1 cellular context compared by ENCODE assay signal in the genomic region with DNA sequence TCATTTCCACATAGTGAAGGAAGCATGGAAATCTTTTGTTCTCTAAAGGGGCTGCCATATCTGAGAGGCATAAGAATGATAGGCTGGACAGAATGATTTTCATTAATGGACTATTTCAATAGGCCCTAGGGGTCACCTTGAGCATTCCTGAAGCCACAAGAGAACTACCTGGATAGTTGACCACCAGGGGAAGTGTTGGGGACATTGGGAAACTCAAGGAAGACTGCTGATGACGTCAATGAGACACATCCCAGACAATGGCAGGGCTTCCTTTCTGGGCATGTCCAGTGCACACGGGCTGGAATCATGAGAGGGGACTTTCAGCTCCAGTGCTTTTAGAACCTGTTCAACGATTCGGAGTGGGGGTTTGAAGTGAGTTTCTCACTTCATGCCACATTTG.
TF ChIP-seq lines count a peak whose summit lies in the region.

No MANE protein-coding gene starts in this region.

TF ChIP-seq in SK-N-SH treated with all-trans-retinoic acid at 6 μM for 48 hours, 23 proteins besides CTCF, POLR2A, EP300 and RAD21 (continued from another document):
- TF ChIP-seq TSHZ2 (CRISPR knock-in tag; IDR thresholded peaks at IDR 0.05): no peak
- TF ChIP-seq CSDC2 (CRISPR knock-in tag; IDR thresholded peaks at IDR 0.05): no peak
- no peak for TF ChIP-seq TOX (CRISPR knock-in tag; IDR thresholded peaks at IDR 0.05; ENCODE audit: borderline replicate concordance)
- no peak for TF ChIP-seq TCF4 (CRISPR knock-in tag; IDR thresholded peaks at IDR 0.05; ENCODE audit: borderline replicate concordance)
- no peak for TF ChIP-seq ZNF8 (CRISPR knock-in tag; IDR thresholded peaks at IDR 0.05)
- TF ChIP-seq GLIS3 (CRISPR knock-in tag; IDR thresholded peaks at IDR 0.05): no peak
- TF ChIP-seq, protein P1, sequence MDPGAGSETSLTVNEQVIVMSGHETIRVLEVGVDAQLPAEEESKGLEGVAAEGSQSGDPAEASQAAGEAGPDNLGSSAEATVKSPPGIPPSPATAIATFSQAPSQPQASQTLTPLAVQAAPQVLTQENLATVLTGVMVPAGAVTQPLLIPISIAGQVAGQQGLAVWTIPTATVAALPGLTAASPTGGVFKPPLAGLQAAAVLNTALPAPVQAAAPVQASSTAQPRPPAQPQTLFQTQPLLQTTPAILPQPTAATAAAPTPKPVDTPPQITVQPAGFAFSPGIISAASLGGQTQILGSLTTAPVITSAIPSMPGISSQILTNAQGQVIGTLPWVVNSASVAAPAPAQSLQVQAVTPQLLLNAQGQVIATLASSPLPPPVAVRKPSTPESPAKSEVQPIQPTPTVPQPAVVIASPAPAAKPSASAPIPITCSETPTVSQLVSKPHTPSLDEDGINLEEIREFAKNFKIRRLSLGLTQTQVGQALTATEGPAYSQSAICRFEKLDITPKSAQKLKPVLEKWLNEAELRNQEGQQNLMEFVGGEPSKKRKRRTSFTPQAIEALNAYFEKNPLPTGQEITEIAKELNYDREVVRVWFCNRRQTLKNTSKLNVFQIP (CRISPR knock-in tag; IDR thresholded peaks at IDR 0.05; ENCODE audit: borderline replicate concordance, low read depth): no peak
- TF ChIP-seq ZC3H10 (CRISPR knock-in tag; IDR thresholded peaks at IDR 0.05): no peak
- no peak for TF ChIP-seq ZFP3 (CRISPR knock-in tag; IDR thresholded peaks at IDR 0.05)
- TF ChIP-seq CSRNP3 (CRISPR knock-in tag; IDR thresholded peaks at IDR 0.05): no peak
- no peak for TF ChIP-seq ZNF70 (CRISPR knock-in tag; IDR thresholded peaks at IDR 0.05)
- TF ChIP-seq ZNF565 (CRISPR knock-in tag; conservative IDR thresholded peaks at IDR 0.05; ENCODE audit: low read depth): no peak
